Comparison of ENCODE assay signal across 8 cellular contexts in genomic region chr4:140359571-140360427, GRCh38.
DNase-seq lines count a peak whose midpoint lies in the region; ATAC-seq, FAIRE-seq and TF ChIP-seq lines count a peak whose summit lies in the region.

No MANE protein-coding gene starts in this region.

- H3K27me3 ChIP-seq in HL-60 (ENCODE audit: insufficient read depth, poor library complexity, severe bottlenecking), result no peaks in the 10 kb centered on the region
- no peaks in the 10 kb centered on the region for H3K27me3 ChIP-seq in endocrine pancreas (ENCODE audit: control insufficient read depth, insufficient read depth, low read length)

- H3K4me3 ChIP-seq in HL-60 (replicated peaks; ENCODE audit: insufficient read depth, low read length) (no peak overlapping the region), endocrine pancreas (ENCODE audit: control insufficient read depth, insufficient read depth, low read length) (peak overlapping the region; percentile 17)

- H3K9me3 ChIP-seq in endocrine pancreas (ENCODE audit: control insufficient read depth, low read length), result no peaks in the 10 kb centered on the region

- TF ChIP-seq CTCF in D721Med (IDR thresholded peaks at IDR 0.05; ENCODE audit: insufficient read depth, missing control alignments) (peak; percentile 84), HL-60 (IDR thresholded peaks at IDR 0.05; ENCODE audit: insufficient read depth, low read length) (peak; percentile 76)

- DNase-seq in D721Med (ENCODE audit: insufficient read length, low spot score) (no peak), HL-60 (ENCODE audit: low read depth in 1 of 2, low spot score in 1 of 2) (peak; percentile 55 to 84), NCI-H82 (lab: John Stamatoyannopoulos, UW) (peak; percentile 95), midbrain (lab: John Stamatoyannopoulos, UW) (peak; percentile 79)
- peak; percentile 45 to 61 for DNase-seq in activated CD8-positive, alpha-beta memory T cell treated with anti-CD3 and anti-CD28 coated beads for 1 hour (ENCODE audit: extremely low read depth in 1 of 2, low read depth in 1 of 2)
- peak; percentile 89 for DNase-seq in stimulated activated CD8-positive, alpha-beta memory T cell treated with anti-CD3 and anti-CD28 coated beads, Interleukin-4, amount 100 ng/mL, for 48 hours

- ATAC-seq in GM21367 (IDR thresholded peaks at IDR 0.05; ENCODE audit: unreplicated experiment), result peak; percentile 94

- peaks cover 6% of the 10 kb centered on the region for H3K4me1 ChIP-seq in endocrine pancreas (ENCODE audit: control insufficient read depth, insufficient read depth, low read length)

- no peak overlapping the region for H3K27ac ChIP-seq in HL-60 (replicated peaks)

- peak; percentile 93 for FAIRE-seq in D721Med (lab: Jason Lieb, UNC)

- no peak overlapping the region for H3K9ac ChIP-seq in endocrine pancreas (ENCODE audit: control insufficient read depth, insufficient read depth, low read length)

- H3K36me3 ChIP-seq in endocrine pancreas (ENCODE audit: control insufficient read depth, insufficient read depth, low read length), result no peaks in the 10 kb centered on the region
